ENCODE assay signal across 1 cellular context in genomic region chr9:35649431-35650340, GRCh38.
TF ChIP-seq lines count a peak whose summit lies in the region.

No MANE protein-coding gene starts in this region.

TF ChIP-seq in H1, 55 proteins besides CTCF, POLR2A, EP300 and RAD21:
- TF ChIP-seq SP1 (IDR thresholded peaks at IDR 0.05; ENCODE audit: low read depth, low read length) (no peak), MAFK (IDR thresholded peaks at IDR 0.05; ENCODE audit: low read depth, low read length) (no peak), TEAD4 (IDR thresholded peaks at IDR 0.05; ENCODE audit: low read depth, low read length) (no peak), SIRT6 (IDR thresholded peaks at IDR 0.05; ENCODE audit: low read length) (no peak), RFX5 (IDR thresholded peaks at IDR 0.05; ENCODE audit: borderline replicate concordance, low read depth, low read length) (no peak), SUZ12 (IDR thresholded peaks at IDR 0.05; ENCODE audit: low read length) (no peak), MAX (IDR thresholded peaks at IDR 0.05) (no peak), RNF2 (IDR thresholded peaks at IDR 0.05; ENCODE audit: borderline replicate concordance, low read depth, low read length, missing control alignments, poor library complexity, severe bottlenecking) (no peak), RXRA (IDR thresholded peaks at IDR 0.05; ENCODE audit: insufficient read depth, low read depth, low read length) (no peak), NANOG (IDR thresholded peaks at IDR 0.05; ENCODE audit: insufficient read depth, low read depth, low read length, poor library complexity, severe bottlenecking) (no peak), YY1 (IDR thresholded peaks at IDR 0.05; ENCODE audit: low read depth, low read length) (no peak), TCF12 (IDR thresholded peaks at IDR 0.05; ENCODE audit: low read depth, low read length) (no peak), FOSL1 (IDR thresholded peaks at IDR 0.05; ENCODE audit: insufficient read depth, low read depth, low read length) (no peak), POLR2AphosphoS5 (IDR thresholded peaks at IDR 0.05; ENCODE audit: low read depth, low read length) (no peak), RBBP5 (IDR thresholded peaks at IDR 0.05; ENCODE audit: borderline replicate concordance, low read depth, low read length) (no peak), EGR1 (IDR thresholded peaks at IDR 0.05; ENCODE audit: borderline replicate concordance, low read depth, low read length) (no peak), SP2 (IDR thresholded peaks at IDR 0.05; ENCODE audit: low read length) (no peak), CHD2 (IDR thresholded peaks at IDR 0.05; ENCODE audit: low read length) (no peak), BCL11A (IDR thresholded peaks at IDR 0.05; ENCODE audit: low read depth in 2 of 2, low read length in 2 of 2) (no peak)
TF ChIP-seq in H1: peak in this region for 0.
